3 cellular contexts compared by ENCODE assay signal in genomic region chr12:124626841-124627502, GRCh38.
TF ChIP-seq lines count a peak whose summit lies in the region.

No MANE protein-coding gene starts in this region.

TF ChIP-seq in SK-N-SH treated with all-trans-retinoic acid at 6 μM for 48 hours, 23 proteins besides CTCF, POLR2A, EP300 and RAD21:
- TF ChIP-seq ZFP3 (CRISPR knock-in tag; IDR thresholded peaks at IDR 0.05) (no peak), CREB5 (CRISPR knock-in tag; IDR thresholded peaks at IDR 0.05; ENCODE audit: low read depth) (no peak), BACH2 (CRISPR knock-in tag; IDR thresholded peaks at IDR 0.05; ENCODE audit: borderline replicate concordance) (no peak), TSHZ2 (CRISPR knock-in tag; IDR thresholded peaks at IDR 0.05) (no peak), SNAI2 (CRISPR knock-in tag; IDR thresholded peaks at IDR 0.05) (no peak), ZNF8 (CRISPR knock-in tag; IDR thresholded peaks at IDR 0.05) (no peak), CSRNP3 (CRISPR knock-in tag; IDR thresholded peaks at IDR 0.05) (no peak), ZNF565 (CRISPR knock-in tag; conservative IDR thresholded peaks at IDR 0.05; ENCODE audit: low read depth) (no peak), RARB (CRISPR knock-in tag; IDR thresholded peaks at IDR 0.05) (no peak), PPARA (CRISPR knock-in tag; IDR thresholded peaks at IDR 0.05; ENCODE audit: borderline replicate concordance) (no peak), TOX (CRISPR knock-in tag; IDR thresholded peaks at IDR 0.05; ENCODE audit: borderline replicate concordance) (no peak), GLIS3 (CRISPR knock-in tag; IDR thresholded peaks at IDR 0.05) (no peak), ESRRG (CRISPR knock-in tag; IDR thresholded peaks at IDR 0.05) (no peak)

TF ChIP-seq in SK-N-SH, 30 proteins besides CTCF, POLR2A, EP300 and RAD21:
- no peak for TF ChIP-seq POLR2AphosphoS5 (IDR thresholded peaks at IDR 0.05; ENCODE audit: low read depth, low read length)
- no peak for TF ChIP-seq TEAD4 (IDR thresholded peaks at IDR 0.05; ENCODE audit: borderline replicate concordance, insufficient read depth)
- TF ChIP-seq REST (IDR thresholded peaks at IDR 0.05; ENCODE audit: low read depth, low read length) = no peak
- no peak for TF ChIP-seq RCOR1 (IDR thresholded peaks at IDR 0.05; ENCODE audit: low read length)
- no peak for TF ChIP-seq FOSL2 (IDR thresholded peaks at IDR 0.05; ENCODE audit: borderline replicate concordance, low read depth)
- no peak for TF ChIP-seq USF1 (IDR thresholded peaks at IDR 0.05; ENCODE audit: borderline replicate concordance, low read depth)
- no peak for TF ChIP-seq MAX (IDR thresholded peaks at IDR 0.05; ENCODE audit: low read depth)
- TF ChIP-seq ZBTB33 (IDR thresholded peaks at IDR 0.05; ENCODE audit: borderline replicate concordance, low read depth) = no peak
- TF ChIP-seq MEF2A (IDR thresholded peaks at IDR 0.05; ENCODE audit: borderline replicate concordance, low read depth) = no peak
- no peak for TF ChIP-seq SIN3A (IDR thresholded peaks at IDR 0.05; ENCODE audit: borderline replicate concordance, low read depth, low read length)
- no peak for TF ChIP-seq IRF3 (IDR thresholded peaks at IDR 0.05; ENCODE audit: low read depth, low read length)
- no peak for TF ChIP-seq NRF1 (IDR thresholded peaks at IDR 0.05; ENCODE audit: low read depth, low read length)

TF ChIP-seq in H1, 55 proteins besides CTCF, POLR2A, EP300 and RAD21:
- TF ChIP-seq CBX8 (IDR thresholded peaks at IDR 0.05; ENCODE audit: borderline replicate concordance, low read depth, low read length) (no peak), KDM1A (IDR thresholded peaks at IDR 0.05; ENCODE audit: borderline replicate concordance, low read length) (peak; percentile 77; the same call in 1 of the 2 replicates), HDAC2 (IDR thresholded peaks at IDR 0.05; ENCODE audit: borderline replicate concordance in 1 of 2, low read depth in 2 of 2, low read length in 2 of 2) (0 out of 4 replicates have a peak, but pooled peaks of 1 of the 2 experiments have one; percentile 56), ZNF274 (IDR thresholded peaks at IDR 0.05; ENCODE audit: borderline replicate concordance, extremely low read depth, low read length) (no peak)
